ENCODE assay signal across 16 cellular contexts in genomic region chr4:19266566-19266965, GRCh38.
DNase-seq lines count a peak whose midpoint lies in the region; TF ChIP-seq lines count a peak whose summit lies in the region.
"Had no signal": no experiment of that assay in that cellular context is flagged by ENCODE, and none has a peak within 500 bp of the region (broad histone marks: within the 10 kb centered on the region; RNA-seq: fewer than 3 reads in every experiment).

No MANE protein-coding gene starts in this region.

- no peaks in the 10 kb centered on the region for H3K27me3 Mint-ChIP-seq in endothelial cell (ENCODE audit: unreplicated experiment)

- H3K9me3 ChIP-seq in neuronal stem cell (replicated peaks in 1 of 2; ENCODE audit: control insufficient read depth in 2 of 2, insufficient read depth in 1 of 2, low read depth in 1 of 2, low read length in 2 of 2): peaks cover 0 to 6% of the 10 kb centered on the region in 2 donors
- H3K9me3 ChIP-seq: BLaER1 treated with 17β-estradiol and CSF1 and Interleukin-3, amounts not matched to agents 10 nM and 100 nM had no signal

- no peak overlapping the region for H2AK5ac ChIP-seq in neuronal stem cell (ENCODE audit: low read depth, low read length)

- H3K27ac ChIP-seq in neuronal stem cell (replicated peaks; ENCODE audit: low read length): no peak overlapping the region
- H3K27ac ChIP-seq: BLaER1 treated with 17β-estradiol and CSF1 and Interleukin-3, amounts not matched to agents 10 nM and 100 nM had no signal

- no peaks in the 10 kb centered on the region for H3K4me1 Mint-ChIP-seq in endothelial cell (ENCODE audit: unreplicated experiment)

- no peak overlapping the region for H3K4ac ChIP-seq in neuronal stem cell (ENCODE audit: low read length)

- H2BK15ac ChIP-seq in neuronal stem cell (ENCODE audit: low read length): no peak overlapping the region

- H3K9ac ChIP-seq in neuronal stem cell (ENCODE audit: low read depth, low read length, poor library complexity): no peak overlapping the region
- H3K9ac ChIP-seq: BLaER1 treated with 17β-estradiol and CSF1 and Interleukin-3, amounts not matched to agents 10 nM and 100 nM had no signal

- WGBS in neuronal stem cell (ENCODE audit: extremely low coverage in 2 of 2, insufficient read length in 2 of 2, insufficient replicate concordance in 1 of 2), 2 donors: no CpG with 5 or more reads among the region's 2 CpGs

- TF ChIP-seq CTCF in endothelial cell (IDR thresholded peaks at IDR 0.05; ENCODE audit: unreplicated experiment): no peak

- no peak overlapping the region for H2BK120ac ChIP-seq in neuronal stem cell (ENCODE audit: low read depth, low read length)

- H3K9me3 Mint-ChIP-seq in endothelial cell (ENCODE audit: unreplicated experiment): no peaks in the 10 kb centered on the region

- H3K27me3 ChIP-seq in neuronal stem cell (ENCODE audit: control insufficient read depth in 3 of 3, insufficient read depth in 3 of 3, low read depth in 1 of 3, low read length in 3 of 3) (no peaks in the 10 kb centered on the region), H7 (ENCODE audit: control insufficient read depth, insufficient read depth, low read length) (no peaks in the 10 kb centered on the region)
- H3K27me3 ChIP-seq: BLaER1 treated with 17β-estradiol and CSF1 and Interleukin-3, amounts not matched to agents 10 nM and 100 nM had no signal

- no peak overlapping the region for H2BK5ac ChIP-seq in neuronal stem cell (ENCODE audit: low read length)

- no peak overlapping the region for H3K18ac ChIP-seq in neuronal stem cell (ENCODE audit: low read length)

- no peaks in the 10 kb centered on the region for H3K79me1 ChIP-seq in neuronal stem cell (ENCODE audit: low read depth, low read length)

- no peak overlapping the region for H3K4me3 Mint-ChIP-seq in endothelial cell (ENCODE audit: unreplicated experiment)

- H3K4me1 ChIP-seq in neuronal stem cell (ENCODE audit: control insufficient read depth in 2 of 2, insufficient read depth in 1 of 2, low read depth in 1 of 2, low read length in 2 of 2): peaks cover 5 to 8% of the 10 kb centered on the region in 2 donors
- H3K4me1 ChIP-seq: BLaER1 treated with 17β-estradiol and CSF1 and Interleukin-3, amounts not matched to agents 10 nM and 100 nM had no signal

- no peak overlapping the region for H3K4me2 ChIP-seq in neuronal stem cell (ENCODE audit: insufficient read depth, low read length, poor library complexity, severe bottlenecking)
- H3K4me2 ChIP-seq: BLaER1 treated with 17β-estradiol and CSF1 and Interleukin-3, amounts not matched to agents 10 nM and 100 nM had no signal

- DNase-seq in GM03348 (ENCODE audit: low spot score): peak; percentile 4
- DNase-seq in astrocyte of the hippocampus (ENCODE audit: low read depth, low spot score): peak; percentile 31
- peak; percentile 69 for DNase-seq in islet precursor cell
- DNase-seq in neuronal stem cell (ENCODE audit: low spot score): peak; percentile 15
- no peak for DNase-seq in cerebellar cortex (ENCODE audit: low spot score)
- no peak for DNase-seq in H7
- no peak for DNase-seq in endothelial cell (ENCODE audit: low spot score)
- DNase-seq: DMS79 treated with DMSO at 0.1 percent for 48 hours, GDM1, GOT3, KG1, NCI-H1436 treated with DMSO at 0.1 percent for 48 hours, NCI-H2029 treated with DMSO at 0.1 percent for 48 hours, NCI-H510A, NCI-H82 had no signal

- H3K27ac Mint-ChIP-seq in endothelial cell (ENCODE audit: unreplicated experiment): no peak overlapping the region

- no peaks in the 10 kb centered on the region for H3K36me3 Mint-ChIP-seq in endothelial cell (ENCODE audit: low read depth, unreplicated experiment)

- H3K4me3 ChIP-seq in neuronal stem cell (ENCODE audit: low read length in 2 of 2) (no peak overlapping the region), H7 (ENCODE audit: insufficient read depth, low read depth, low read length) (no peak overlapping the region)
- H3K4me3 ChIP-seq: BLaER1 treated with 17β-estradiol and CSF1 and Interleukin-3, amounts not matched to agents 10 nM and 100 nM had no signal

- no peaks in the 10 kb centered on the region for H3K36me3 ChIP-seq in neuronal stem cell (replicated peaks in 1 of 2; ENCODE audit: control insufficient read depth in 2 of 2, insufficient read depth in 2 of 2, low read length in 2 of 2)
- H3K36me3 ChIP-seq in H7 (replicated peaks; ENCODE audit: control insufficient read depth, insufficient read depth, low read length): no peaks in the 10 kb centered on the region
- H3K36me3 ChIP-seq: BLaER1 treated with 17β-estradiol and CSF1 and Interleukin-3, amounts not matched to agents 10 nM and 100 nM had no signal

- H4K8ac ChIP-seq in neuronal stem cell (ENCODE audit: low read depth, low read length): no peak overlapping the region

- H2AFZ ChIP-seq in neuronal stem cell (ENCODE audit: low read length): peak overlapping the region; percentile 78

- no peak overlapping the region for H3K14ac ChIP-seq in neuronal stem cell (ENCODE audit: low read length)

- H2BK12ac ChIP-seq in neuronal stem cell (ENCODE audit: low read length): no peak overlapping the region

- H3K23ac ChIP-seq in neuronal stem cell (ENCODE audit: low read depth, low read length, poor library complexity): no peak overlapping the region

- no peak overlapping the region for H4K91ac ChIP-seq in neuronal stem cell (ENCODE audit: low read depth, low read length, poor library complexity)

Comparison
In these comparisons a context has a peak if more than half of its experiments do, and no peak if none do; other contexts are left out.
1. DNase-seq: peak in GM03348 (single experiment), astrocyte of the hippocampus (single experiment), islet precursor cell (single experiment) and neuronal stem cell (single experiment); none in cerebellar cortex (single experiment), H7 (single experiment) and endothelial cell (single experiment).